8 cellular contexts compared by ENCODE assay signal in the genomic region with DNA sequence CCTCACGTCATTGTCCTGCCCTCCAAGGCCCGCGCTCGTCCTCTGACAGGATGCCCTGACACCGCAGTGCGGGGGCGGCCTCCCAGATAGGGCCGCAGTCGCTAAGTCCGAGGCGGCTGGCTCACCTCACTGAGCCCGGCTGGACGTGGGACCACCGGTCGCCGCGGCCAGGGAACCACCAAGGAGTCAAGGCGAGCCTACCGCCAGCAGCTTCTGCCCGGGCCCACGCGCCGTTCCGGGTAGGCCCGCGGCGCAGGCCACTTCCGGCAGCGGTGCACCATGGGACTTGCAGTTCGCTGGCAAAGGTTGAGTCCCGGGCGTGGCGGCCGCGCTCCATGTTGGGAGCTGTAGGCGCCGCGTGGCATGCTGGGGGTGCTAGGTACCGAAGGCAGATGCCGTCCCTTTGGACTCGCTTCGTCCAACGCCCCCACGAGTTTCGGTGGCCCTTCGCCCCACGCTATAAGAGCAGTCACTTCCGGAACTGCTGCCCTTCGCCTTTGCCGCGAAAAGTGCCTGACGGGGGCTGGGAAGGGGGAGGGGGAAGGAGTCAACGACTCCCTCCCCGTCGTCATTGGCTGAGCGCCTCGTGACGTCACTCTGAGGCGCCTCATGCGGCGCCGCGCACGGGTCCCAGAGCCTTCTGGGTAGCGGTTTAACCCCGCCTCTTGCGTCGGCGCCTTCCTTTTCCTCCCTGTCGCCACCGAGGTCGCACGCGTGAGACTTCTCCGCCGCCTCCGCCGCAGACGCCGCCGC. TPM values are rescaled to one million over a fixed set of nuclear protein-coding genes. Genes with fewer than 3 reads are reported as not detected.
A peak's percentile ranks its signal among the peaks of the same experiment; 100 is the strongest.
DNase-seq lines count a peak whose midpoint lies in the region; ATAC-seq and TF ChIP-seq lines count a peak whose summit lies in the region.

A gene (plus strand): TSS at position 681 of the 753 bp plus-strand sequence. CDS start 268 bp downstream, outside the sequence.

- H3K36me3 ChIP-seq in H7 (replicated peaks; ENCODE audit: control insufficient read depth, insufficient read depth, low read length) = peaks cover 26% of the 10 kb centered on the region

- H3K4me3 ChIP-seq in H7 (ENCODE audit: insufficient read depth, low read depth, low read length) (peak within 1 kb of the TSS; percentile 98), fibroblast of the aortic adventitia (ENCODE audit: low read depth, low read length) (peak within 1 kb of the TSS; percentile 88)

- peaks cover 28% of the 10 kb centered on the region for H3K36me3 Mint-ChIP-seq in nephron progenitor cell (ENCODE audit: low read depth)

- H3K9me3 Mint-ChIP-seq in nephron progenitor cell = no peaks in the 10 kb centered on the region
- H3K9me3 Mint-ChIP-seq in stimulated activated naive CD8-positive, alpha-beta T cell treated with anti-CD3 and anti-CD28 coated beads, Interleukin-15, amount 100 ng/mL, for 72 hours = no peaks in the 10 kb centered on the region

- DNase-seq in EL (peak; percentile 97), H7 (peak; percentile 99), M059J (ENCODE audit: low read depth) (peak; percentile 96), SHP77 (lab: John Stamatoyannopoulos, UW) (peak; percentile 86), fibroblast of the aortic adventitia (ENCODE audit: low read depth) (peak; percentile 96), nephron progenitor cell (peak; percentile 97)
- peak; percentile 95 for DNase-seq in activated effector memory CD4-positive, alpha-beta T cell treated with Interleukin-2 at 50 U/mL for 16 hours
- peak; percentile 97 to 98 for DNase-seq in stimulated activated naive CD8-positive, alpha-beta T cell treated with anti-CD3 and anti-CD28 coated beads, Interleukin-15, amount 100 ng/mL, for 72 hours

- peak within 1 kb of the TSS; percentile 100 for H3K27ac Mint-ChIP-seq in nephron progenitor cell
- peak within 1 kb of the TSS; percentile 98 to 99 for H3K27ac Mint-ChIP-seq in stimulated activated naive CD8-positive, alpha-beta T cell treated with anti-CD3 and anti-CD28 coated beads, Interleukin-15, amount 100 ng/mL, for 72 hours

- no peaks in the 10 kb centered on the region for H3K27me3 Mint-ChIP-seq in nephron progenitor cell (ENCODE audit: low read depth, poor library complexity)
- no peaks in the 10 kb centered on the region for H3K27me3 Mint-ChIP-seq in stimulated activated naive CD8-positive, alpha-beta T cell treated with anti-CD3 and anti-CD28 coated beads, Interleukin-15, amount 100 ng/mL, for 72 hours

- TF ChIP-seq CTCF in fibroblast of the aortic adventitia (IDR thresholded peaks at IDR 0.05; ENCODE audit: insufficient read depth, low read length) (no peak), nephron progenitor cell (IDR thresholded peaks at IDR 0.05) (no peak)

- ATAC-seq in stimulated activated naive CD8-positive, alpha-beta T cell treated with anti-CD3 and anti-CD28 coated beads, Interleukin-15, amount 100 ng/mL, for 72 hours = peak; percentile 87

- peaks cover 36% of the 10 kb centered on the region for H3K4me1 Mint-ChIP-seq in nephron progenitor cell
- peaks cover 71% of the 10 kb centered on the region for H3K4me1 Mint-ChIP-seq in stimulated activated naive CD8-positive, alpha-beta T cell treated with anti-CD3 and anti-CD28 coated beads, Interleukin-15, amount 100 ng/mL, for 72 hours

- no peaks in the 10 kb centered on the region for H3K27me3 ChIP-seq in H7 (ENCODE audit: control insufficient read depth, insufficient read depth, low read length)

- peak within 1 kb of the TSS; percentile 96 for H3K4me3 Mint-ChIP-seq in nephron progenitor cell
- peak within 1 kb of the TSS; percentile 88 to 89 for H3K4me3 Mint-ChIP-seq in stimulated activated naive CD8-positive, alpha-beta T cell treated with anti-CD3 and anti-CD28 coated beads, Interleukin-15, amount 100 ng/mL, for 72 hours

RNA-seq across cellular contexts. Expression of the gene that starts here (rescaled TPM):
- total RNA-seq in H7 (2014; rRNA removed; shearing (Covaris generic)) = 786 and 794 TPM in 2 replicates
- total RNA-seq in M059J (2014; rRNA removed; shearing (Covaris generic)) = 714 and 877 TPM in 2 replicates
- 99.4 and 841 TPM in 2 replicates for total RNA-seq in fibroblast of the aortic adventitia (ENCODE audit: low replicate concordance)

Comparison
In these comparisons a context has a peak if more than half of its experiments do, and no peak if none do; other contexts are left out.
1. Peak in every context shown above with its lines: DNase-seq, ATAC-seq and H3K4me3 ChIP-seq.